In genomic region chr15:60611592-60612346, GRCh38 we compare ENCODE assay signal across 19 cellular contexts.
DNase-seq lines count a peak whose midpoint lies in the region; ATAC-seq and TF ChIP-seq lines count a peak whose summit lies in the region.
"Had no signal": no experiment of that assay in that cellular context is flagged by ENCODE, and none has a peak within 500 bp of the region (broad histone marks: within the 10 kb centered on the region; RNA-seq: fewer than 3 reads in every experiment).

No MANE protein-coding gene starts in this region.

- no peak overlapping the region for H2BK12ac ChIP-seq in mesenchymal stem cell (ENCODE audit: low read length in 2 of 2)

- no peak overlapping the region for H3K4me3 Mint-ChIP-seq in endothelial cell (ENCODE audit: unreplicated experiment)
- H3K4me3 Mint-ChIP-seq: CD4-positive, alpha-beta T cell had no signal

- H3K27me3 ChIP-seq in gastroesophageal sphincter, result no peaks in the 10 kb centered on the region
- H3K27me3 ChIP-seq in mesenchymal stem cell (ENCODE audit: control insufficient read depth in 1 of 2, insufficient read depth in 1 of 2, low read length in 2 of 2), result peaks cover 0 to 41% of the 10 kb centered on the region in 2 experiments
- H3K27me3 ChIP-seq in aorta (ENCODE audit: control insufficient read depth in 1 of 2, insufficient read depth in 2 of 2, low read length in 1 of 2), result no peaks in the 10 kb centered on the region
- H3K27me3 ChIP-seq: BE2C had no signal

- H3K4me3 ChIP-seq in gastroesophageal sphincter, result no peak overlapping the region
- no peak overlapping the region for H3K4me3 ChIP-seq in mesenchymal stem cell (ENCODE audit: insufficient read depth in 1 of 2, low read depth in 1 of 2, low read length in 2 of 2)
- H3K4me3 ChIP-seq in aorta (ENCODE audit: low read length in 2 of 2), result no peak overlapping the region
- H3K4me3 ChIP-seq: MG63, PC-9 had no signal

- no peak overlapping the region for H2AK5ac ChIP-seq in mesenchymal stem cell (ENCODE audit: low read length, severe bottlenecking)

- H3K4ac ChIP-seq in mesenchymal stem cell (ENCODE audit: low read depth in 1 of 2, low read length in 2 of 2), result no peak overlapping the region

- H3K27ac ChIP-seq in epithelial cell of prostate (peak overlapping the region; percentile 29), gastroesophageal sphincter (peak overlapping the region in 3 of 4 donors; percentile 45 to 58 (median 50)), mesenchymal stem cell (ENCODE audit: low read length, poor library complexity, severe bottlenecking) (no peak overlapping the region), aorta (ENCODE audit: low read depth in 1 of 2, low read length in 2 of 2) (no peak overlapping the region)
- H3K27ac ChIP-seq: PC-9 had no signal

- peak overlapping the region; percentile 50 for H3K9ac ChIP-seq in mesenchymal stem cell (ENCODE audit: low read length)

- H3K4me1 Mint-ChIP-seq in endothelial cell (ENCODE audit: unreplicated experiment), result peaks cover 44% of the 10 kb centered on the region

- H4K8ac ChIP-seq in mesenchymal stem cell (ENCODE audit: low read length), result no peak overlapping the region

- no peak overlapping the region for H3K4me2 ChIP-seq in mesenchymal stem cell (ENCODE audit: low read length, poor library complexity, severe bottlenecking)
- H3K4me2 ChIP-seq: PC-9 had no signal

- H3K4me1 ChIP-seq in gastroesophageal sphincter, result peaks cover 0 to 16% (median 0%) of the 10 kb centered on the region in 3 donors
- H3K4me1 ChIP-seq in mesenchymal stem cell (ENCODE audit: control insufficient read depth, insufficient read depth, low read depth, low read length), result no peaks in the 10 kb centered on the region
- peaks cover 0 to 3% of the 10 kb centered on the region in 2 donors for H3K4me1 ChIP-seq in aorta (ENCODE audit: control insufficient read depth in 1 of 2, insufficient read depth in 2 of 2, low read length in 2 of 2)

- ATAC-seq in gastroesophageal sphincter (peak; percentile 52), aorta (ENCODE audit: low FRiP score) (peak; percentile 52)
- ATAC-seq: HCT116 had no signal

- DNase-seq in epithelial cell of prostate (ENCODE audit: low read depth, low spot score) (no peak), mesenchymal stem cell (no peak), aorta (no peak), mesenteric fat pad (ENCODE audit: low spot score) (no peak), endothelial cell (ENCODE audit: low spot score) (no peak), GM10266 (ENCODE audit: extremely low spot score) (no peak)
- DNase-seq: BE2C; CD4-positive, alpha-beta T cell; IMR-90; Karpas-422; NCI-H1092; NCI-H146; NCI-H2081; NCI-H510A treated with DMSO at 0.1 percent for 48 hours; NCI-H82; PC-9 had no signal

- H2AFZ ChIP-seq in mesenchymal stem cell (ENCODE audit: low read depth, low read length), result no peak overlapping the region
- H2AFZ ChIP-seq: PC-9 had no signal

- H3K36me3 Mint-ChIP-seq in endothelial cell (ENCODE audit: low read depth, unreplicated experiment), result no peaks in the 10 kb centered on the region

- H3K36me3 ChIP-seq in gastroesophageal sphincter (no peaks in the 10 kb centered on the region), mesenchymal stem cell (ENCODE audit: control insufficient read depth in 1 of 2, insufficient read depth in 2 of 2, low read depth in 1 of 2, low read length in 2 of 2) (no peaks in the 10 kb centered on the region), aorta (ENCODE audit: control insufficient read depth in 1 of 2, insufficient read depth in 2 of 2, low read length in 1 of 2) (no peaks in the 10 kb centered on the region)
- H3K36me3 ChIP-seq: BE2C, MG63 had no signal

- H3K9me3 ChIP-seq in gastroesophageal sphincter (no peaks in the 10 kb centered on the region), mesenchymal stem cell (ENCODE audit: control insufficient read depth, low read length) (no peaks in the 10 kb centered on the region), aorta (ENCODE audit: control insufficient read depth, low read length) (no peaks in the 10 kb centered on the region)
- H3K9me3 ChIP-seq: BE2C, MG63 had no signal

- TF ChIP-seq EP300 in gastroesophageal sphincter (IDR thresholded peaks at IDR 0.05), result no peak

- intact Hi-C loops in aorta (cut with DNase I), result loop anchor here in 1 of 2 donors (5.0 kb wide), 1 partner anchor 51 kb away; no protein-coding TSS in a partner anchor

- H3K27ac Mint-ChIP-seq in endothelial cell (ENCODE audit: unreplicated experiment), result no peak overlapping the region
- H3K27ac Mint-ChIP-seq: CD4-positive, alpha-beta T cell had no signal

- H3K18ac ChIP-seq in mesenchymal stem cell (ENCODE audit: low read depth in 1 of 2, low read length in 2 of 2), result no peak overlapping the region

- TF ChIP-seq CTCF in gastroesophageal sphincter (IDR thresholded peaks at IDR 0.05) (no peak), endothelial cell (IDR thresholded peaks at IDR 0.05; ENCODE audit: unreplicated experiment) (no peak), GM10266 (IDR thresholded peaks at IDR 0.05; ENCODE audit: control insufficient read depth, insufficient read depth, low read depth, missing control alignments) (no peak)

- H3K79me1 ChIP-seq in mesenchymal stem cell (replicated peaks; ENCODE audit: low read length, poor library complexity, severe bottlenecking), result no peaks in the 10 kb centered on the region

- H4K91ac ChIP-seq in mesenchymal stem cell (ENCODE audit: low read length), result no peak overlapping the region

- H3K23ac ChIP-seq in mesenchymal stem cell (ENCODE audit: low read length in 2 of 2), result no peak overlapping the region

- no peak overlapping the region for H3K14ac ChIP-seq in mesenchymal stem cell (ENCODE audit: low read length in 2 of 2)

- H3K9me3 Mint-ChIP-seq in endothelial cell (ENCODE audit: unreplicated experiment), result no peaks in the 10 kb centered on the region
- H3K9me3 Mint-ChIP-seq: CD4-positive, alpha-beta T cell had no signal

- no peak overlapping the region for H2BK120ac ChIP-seq in mesenchymal stem cell (ENCODE audit: low read depth, low read length)

- H3K27me3 Mint-ChIP-seq in endothelial cell (ENCODE audit: unreplicated experiment), result no peaks in the 10 kb centered on the region
- H3K27me3 Mint-ChIP-seq: CD4-positive, alpha-beta T cell had no signal

- H2BK15ac ChIP-seq in mesenchymal stem cell (ENCODE audit: low read depth, poor library complexity, severe bottlenecking), result no peak overlapping the region

- no peak for TF ChIP-seq POLR2A in gastroesophageal sphincter (IDR thresholded peaks at IDR 0.05)

- 69 to 83% methylated on average over 6 of the region's 6 CpGs for WGBS in gastroesophageal sphincter (ENCODE audit: low coverage in 1 of 2), 2 donors
- 80% methylated on average over 6 of the region's 6 CpGs for WGBS in mesenchymal stem cell
- WGBS in aorta, 2 donors, result 62 to 65% methylated on average over 6 of the region's 6 CpGs

- H2BK5ac ChIP-seq in mesenchymal stem cell (ENCODE audit: low read depth, low read length, poor library complexity, severe bottlenecking), result no peak overlapping the region

Comparison
In these comparisons a context has a peak if more than half of its experiments do, and no peak if none do; other contexts are left out.
1. H3K27ac ChIP-seq: peak in epithelial cell of prostate (single experiment) and gastroesophageal sphincter (3 of 4); none in mesenchymal stem cell (single experiment) and aorta (0 of 2).